ENCODE assay signal across 8 cellular contexts in genomic region chr12:118377891-118378470, GRCh38. TPM values are rescaled to one million over a fixed set of nuclear protein-coding genes. Genes with fewer than 3 reads are reported as not detected.
DNase-seq lines count a peak whose midpoint lies in the region; ATAC-seq lines count a peak whose summit lies in the region.

No MANE protein-coding gene starts in this region.

- no peak overlapping the region for H3K9ac ChIP-seq in rectal smooth muscle tissue (ENCODE audit: low read length)

- H3K27me3 ChIP-seq in rectal smooth muscle tissue (ENCODE audit: control insufficient read depth, insufficient read depth, low read length): no peaks in the 10 kb centered on the region

- peak; percentile 68 for DNase-seq in EH (ENCODE audit: low read depth)
- DNase-seq in M059J (ENCODE audit: low read depth): peak; percentile 62
- DNase-seq in T follicular helper cell (ENCODE audit: low read depth): peak; percentile 56
- peak; percentile 33 for DNase-seq in amniotic epithelial cell (ENCODE audit: low read depth)
- peak; percentile 66 for DNase-seq in left ventricle myocardium superior

- H3K4me1 ChIP-seq in rectal smooth muscle tissue (ENCODE audit: control insufficient read depth, insufficient read depth, low read length): peaks cover 22% of the 10 kb centered on the region

- ATAC-seq in left ventricle myocardium superior: no peak
- ATAC-seq in GM19035 (IDR thresholded peaks at IDR 0.05; ENCODE audit: unreplicated experiment): no peak
- ATAC-seq in HG02588 (IDR thresholded peaks at IDR 0.05; ENCODE audit: unreplicated experiment): no peak

- no peaks in the 10 kb centered on the region for H3K36me3 ChIP-seq in rectal smooth muscle tissue (ENCODE audit: control insufficient read depth, insufficient read depth, low read length)

- intact Hi-C loops in left ventricle myocardium superior (cut with micrococcal nuclease): loop anchor here (5.0 kb wide), 1 partner anchor 196 kb away; no protein-coding TSS in a partner anchor

- H3K4me3 ChIP-seq in rectal smooth muscle tissue (ENCODE audit: low read length): peak overlapping the region; percentile 81

- no peak overlapping the region for H3K27ac ChIP-seq in rectal smooth muscle tissue (ENCODE audit: low read depth, low read length)

RNA-seq across cellular contexts. Expression of gene SUDS3, which starts 1.6 kb away (rescaled TPM):
- total RNA-seq in M059J (2014; rRNA removed; shearing (Covaris generic)): 29.2 and 43.3 TPM in 2 replicates
- 21.2 TPM for total RNA-seq in left ventricle myocardium superior

RNA-seq across cellular contexts. Expression of gene TAOK3, which starts 5.3 kb away (rescaled TPM):
- 21.9 and 24.7 TPM in 2 replicates for total RNA-seq in M059J (2014; rRNA removed; shearing (Covaris generic))
- total RNA-seq in left ventricle myocardium superior: 20.2 TPM
